ENCODE assay signal across 8 cellular contexts in genomic region chr15:75455424-75455981, GRCh38. TPM values are rescaled to one million over a fixed set of nuclear protein-coding genes. Genes with fewer than 3 reads are reported as not detected.
DNase-seq lines count a peak whose midpoint lies in the region; ATAC-seq and TF ChIP-seq lines count a peak whose summit lies in the region.

No MANE protein-coding gene starts in this region.

- no peaks in the 10 kb centered on the region for H3K79me2 ChIP-seq in parathyroid adenoma

- H3K27me3 ChIP-seq in cardiac muscle cell (no peaks in the 10 kb centered on the region), parathyroid adenoma (ENCODE audit: control insufficient read depth, insufficient read depth, low read length) (no peaks in the 10 kb centered on the region), thyroid gland (no peaks in the 10 kb centered on the region)

- no peak for ATAC-seq in GM21381 (IDR thresholded peaks at IDR 0.05; ENCODE audit: unreplicated experiment)

- H3K4me3 ChIP-seq in cardiac muscle cell (peak overlapping the region; percentile 74), parathyroid adenoma (ENCODE audit: low read depth, low read length) (peak overlapping the region; percentile 78), thyroid gland (replicated peaks in 1 of 3) (peak overlapping the region; percentile 31 to 97 (median 78))

- H2AFZ ChIP-seq in parathyroid adenoma, result peak overlapping the region; percentile 88

- intact Hi-C loops in thyroid gland (cut with DNase I), result loop anchor here (5.0 kb wide), 1 partner anchor 192 kb away; the partner anchor contains the start of gene SNX33

- H3K9ac ChIP-seq in parathyroid adenoma, result peak overlapping the region; percentile 53

- TF ChIP-seq CTCF in cardiac muscle cell (IDR thresholded peaks at IDR 0.05; ENCODE audit: low read depth, low read length) (no peak), parathyroid adenoma (IDR thresholded peaks at IDR 0.05) (no peak), thyroid gland (IDR thresholded peaks at IDR 0.05) (no peak)

- peak overlapping the region; percentile 94 for H3K4me2 ChIP-seq in parathyroid adenoma (ENCODE audit: low read length)

- no peaks in the 10 kb centered on the region for H3K9me3 ChIP-seq in cardiac muscle cell (ENCODE audit: low read depth)
- no peaks in the 10 kb centered on the region for H3K9me3 ChIP-seq in parathyroid adenoma (ENCODE audit: control insufficient read depth, low read length)
- no peaks in the 10 kb centered on the region for H3K9me3 ChIP-seq in thyroid gland

- DNase-seq in GM03348 (ENCODE audit: low spot score), result peak; percentile 95
- DNase-seq in NCI-H1048 (lab: John Stamatoyannopoulos, UW), result peak; percentile 57
- peak; percentile 81 for DNase-seq in T follicular helper cell (ENCODE audit: low read depth)
- DNase-seq in cardiac muscle cell (ENCODE audit: low read depth in 1 of 2, low spot score in 1 of 2), result peak; percentile 85 to 91
- peak; percentile 90 for DNase-seq in thyroid gland

- peak overlapping the region; percentile 91 for H3K27ac ChIP-seq in adipose tissue (ENCODE audit: low read depth, low read length)
- peak overlapping the region; percentile 93 for H3K27ac ChIP-seq in cardiac muscle cell
- peak overlapping the region; percentile 88 for H3K27ac ChIP-seq in parathyroid adenoma
- peak overlapping the region; percentile 75 to 98 (median 85) for H3K27ac ChIP-seq in thyroid gland

- H3K4me1 ChIP-seq in cardiac muscle cell (ENCODE audit: low read depth) (no peaks in the 10 kb centered on the region), parathyroid adenoma (no peaks in the 10 kb centered on the region), thyroid gland (peaks cover 5 to 10% of the 10 kb centered on the region in 2 donors)

- H3K36me3 ChIP-seq in cardiac muscle cell, result no peaks in the 10 kb centered on the region
- no peaks in the 10 kb centered on the region for H3K36me3 ChIP-seq in parathyroid adenoma (ENCODE audit: control insufficient read depth, insufficient read depth, low read length)
- no peaks in the 10 kb centered on the region for H3K36me3 ChIP-seq in thyroid gland

- 0 to 1% (median 0%) methylated on average over 43 to 48 of the region's 48 CpGs for WGBS in adipose tissue, 3 donors
- 0% methylated on average over 15 to 26 of the region's 48 CpGs for WGBS in thyroid gland, 2 donors

- TF ChIP-seq POLR2A in thyroid gland (IDR thresholded peaks at IDR 0.05), result peak in 1 of 2 donors; percentile 64

RNA-seq across cellular contexts. Expression of gene SIN3A, which starts 4.0 kb away (rescaled TPM):
- polyA plus RNA-seq in adipose tissue (10 to 100 TPM in 2 of 3 donors, 1 to 10 TPM in 1; 8.9 to 16.9 (median 16.9) TPM), cardiac muscle cell (19.2 and 28.4 TPM in 2 replicates)
- total RNA-seq in cardiac muscle cell (32.8 and 41.1 TPM in 2 replicates), thyroid gland (100 to 1,000 TPM in 1 of 4 donors, 10 to 100 TPM in 3; 51.4 to 146 (median 84.2) TPM)
